8 cellular contexts compared by ENCODE assay signal in the genomic region with DNA sequence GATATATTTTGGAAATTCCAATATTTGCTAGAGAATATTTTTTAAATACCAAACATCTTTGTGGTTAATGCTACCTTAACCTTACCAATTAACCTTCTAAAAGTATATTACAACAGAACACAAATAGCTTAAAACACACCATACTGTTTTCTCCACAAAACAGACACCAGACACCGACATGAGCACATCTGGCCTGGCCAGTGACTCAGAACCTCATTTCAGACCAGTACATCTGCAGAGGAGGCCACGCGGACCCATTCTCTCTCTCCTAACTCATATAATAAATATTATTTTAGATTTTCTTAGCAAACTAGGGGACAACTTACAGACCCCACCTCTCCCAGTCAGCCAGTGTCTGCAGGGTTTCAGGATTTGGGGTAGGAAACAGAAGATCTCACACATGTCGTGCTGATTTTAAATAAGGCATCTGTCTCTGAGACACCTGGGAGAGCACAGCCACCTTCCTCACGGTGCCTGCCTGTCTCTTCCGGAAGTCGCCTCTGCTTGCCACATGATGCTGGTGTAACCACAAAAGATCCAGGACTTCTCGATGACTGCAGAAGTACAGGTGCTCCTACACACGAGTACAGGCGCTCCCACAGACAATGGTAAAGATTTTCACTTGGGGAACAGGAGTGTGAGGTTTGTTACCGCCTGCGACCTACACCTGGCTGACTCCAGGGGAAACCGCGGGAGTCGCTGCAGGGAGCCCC. TPM values are rescaled to one million over a fixed set of nuclear protein-coding genes. Genes with fewer than 3 reads are reported as not detected.
DNase-seq lines count a peak whose midpoint lies in the region; ATAC-seq and TF ChIP-seq lines count a peak whose summit lies in the region.

No MANE protein-coding gene starts in this region.

- intact Hi-C loops in posterior vena cava (cut with DNase I) = no loop called here
- intact Hi-C loops in stomach (cut with DNase I; ENCODE audit: low total_unique reads) = no loop called here

- no peak for TF ChIP-seq CTCF in stomach (IDR thresholded peaks at IDR 0.05)

- H3K36me3 ChIP-seq in stomach = peaks cover 39 to 74% (median 72%) of the 10 kb centered on the region in 4 donors

- ATAC-seq in GM19395 (IDR thresholded peaks at IDR 0.05; ENCODE audit: unreplicated experiment) (peak; percentile 53), HG03521 (IDR thresholded peaks at IDR 0.05; ENCODE audit: unreplicated experiment) (peak; percentile 37), SK-N-SH treated with all-trans-retinoic acid at 6 μM for 48 hours (no peak)

- H3K4me1 ChIP-seq in stomach = peaks cover 7 to 35% (median 12%) of the 10 kb centered on the region in 4 donors

- H3K27me3 ChIP-seq in stomach = no peaks in the 10 kb centered on the region

- H3K27ac ChIP-seq in stomach = peak overlapping the region in 2 of 5 donors; percentile 8 to 70

- no peak for TF ChIP-seq EP300 in stomach (IDR thresholded peaks at IDR 0.05)

- 75 to 90% (median 86%) methylated on average over 15 of the region's 15 CpGs for WGBS in stomach, 5 donors

- peak; percentile 32 for DNase-seq in activated naive CD4-positive, alpha-beta T cell treated with Interleukin-2 at 50 U/mL for 16 hours
- DNase-seq in stimulated activated CD8-positive, alpha-beta memory T cell treated with anti-CD3 and anti-CD28 coated beads, Interleukin-4, amount 100 ng/mL, for 24 hours (ENCODE audit: low read depth) = peak; percentile 5
- DNase-seq in posterior vena cava (ENCODE audit: low spot score) = no peak
- DNase-seq in stomach = no peak
- DNase-seq in hypothalamus (lab: John Stamatoyannopoulos, UW) = no peak

- no peaks in the 10 kb centered on the region for H3K9me3 ChIP-seq in stomach

- TF ChIP-seq POLR2A in stomach (IDR thresholded peaks at IDR 0.05) = no peak

- H3K4me3 ChIP-seq in stomach = no peak overlapping the region

TF ChIP-seq in SK-N-SH treated with all-trans-retinoic acid at 6 μM for 48 hours, 23 proteins besides CTCF, POLR2A, EP300 and RAD21:
- TF ChIP-seq ZC3H10 (CRISPR knock-in tag; IDR thresholded peaks at IDR 0.05) (no peak), ZNF70 (CRISPR knock-in tag; IDR thresholded peaks at IDR 0.05) (no peak), SNAI2 (CRISPR knock-in tag; IDR thresholded peaks at IDR 0.05) (no peak), ESRRG (CRISPR knock-in tag; IDR thresholded peaks at IDR 0.05) (no peak), ZFP30 (CRISPR knock-in tag; IDR thresholded peaks at IDR 0.05) (no peak), GLIS3 (CRISPR knock-in tag; IDR thresholded peaks at IDR 0.05) (no peak), ZNF8 (CRISPR knock-in tag; IDR thresholded peaks at IDR 0.05) (no peak), RARB (CRISPR knock-in tag; IDR thresholded peaks at IDR 0.05) (no peak), TCF4 (CRISPR knock-in tag; IDR thresholded peaks at IDR 0.05; ENCODE audit: borderline replicate concordance) (no peak), CSDC2 (CRISPR knock-in tag; IDR thresholded peaks at IDR 0.05) (no peak), ZFP3 (CRISPR knock-in tag; IDR thresholded peaks at IDR 0.05) (no peak), POU6F1 (CRISPR knock-in tag; IDR thresholded peaks at IDR 0.05; ENCODE audit: borderline replicate concordance, low read depth) (no peak), PPARA (CRISPR knock-in tag; IDR thresholded peaks at IDR 0.05; ENCODE audit: borderline replicate concordance) (no peak)
- TF ChIP-seq, protein P1, sequence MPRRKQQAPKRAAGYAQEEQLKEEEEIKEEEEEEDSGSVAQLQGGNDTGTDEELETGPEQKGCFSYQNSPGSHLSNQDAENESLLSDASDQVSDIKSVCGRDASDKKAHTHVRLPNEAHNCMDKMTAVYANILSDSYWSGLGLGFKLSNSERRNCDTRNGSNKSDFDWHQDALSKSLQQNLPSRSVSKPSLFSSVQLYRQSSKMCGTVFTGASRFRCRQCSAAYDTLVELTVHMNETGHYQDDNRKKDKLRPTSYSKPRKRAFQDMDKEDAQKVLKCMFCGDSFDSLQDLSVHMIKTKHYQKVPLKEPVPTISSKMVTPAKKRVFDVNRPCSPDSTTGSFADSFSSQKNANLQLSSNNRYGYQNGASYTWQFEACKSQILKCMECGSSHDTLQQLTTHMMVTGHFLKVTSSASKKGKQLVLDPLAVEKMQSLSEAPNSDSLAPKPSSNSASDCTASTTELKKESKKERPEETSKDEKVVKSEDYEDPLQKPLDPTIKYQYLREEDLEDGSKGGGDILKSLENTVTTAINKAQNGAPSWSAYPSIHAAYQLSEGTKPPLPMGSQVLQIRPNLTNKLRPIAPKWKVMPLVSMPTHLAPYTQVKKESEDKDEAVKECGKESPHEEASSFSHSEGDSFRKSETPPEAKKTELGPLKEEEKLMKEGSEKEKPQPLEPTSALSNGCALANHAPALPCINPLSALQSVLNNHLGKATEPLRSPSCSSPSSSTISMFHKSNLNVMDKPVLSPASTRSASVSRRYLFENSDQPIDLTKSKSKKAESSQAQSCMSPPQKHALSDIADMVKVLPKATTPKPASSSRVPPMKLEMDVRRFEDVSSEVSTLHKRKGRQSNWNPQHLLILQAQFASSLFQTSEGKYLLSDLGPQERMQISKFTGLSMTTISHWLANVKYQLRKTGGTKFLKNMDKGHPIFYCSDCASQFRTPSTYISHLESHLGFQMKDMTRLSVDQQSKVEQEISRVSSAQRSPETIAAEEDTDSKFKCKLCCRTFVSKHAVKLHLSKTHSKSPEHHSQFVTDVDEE (CRISPR knock-in tag; IDR thresholded peaks at IDR 0.05) = no peak

RNA-seq across cellular contexts. Expression of gene ANKLE2, which starts 9.7 kb away (rescaled TPM):
- total RNA-seq in posterior vena cava (10 to 100 TPM; 36.6 to 43.5 TPM), stomach (10 to 100 TPM; 26.3 to 75.9 (median 73.4) TPM)
- 10 to 100 TPM in 2 of 3 donors, 1 to 10 TPM in 1; 8.1 to 26.8 (median 10.7) TPM for polyA plus RNA-seq in stomach

RNA-seq across cellular contexts. Expression of gene GOLGA3, which starts 57.4 kb away (rescaled TPM):
- total RNA-seq in posterior vena cava = 100 to 1,000 TPM in 1 of 2 donors, 10 to 100 TPM in 1; 66.6 to 102 TPM
- 100 to 1,000 TPM in 2 of 5 donors, 10 to 100 TPM in 3; 53.7 to 204 (median 75.5) TPM for total RNA-seq in stomach
- polyA plus RNA-seq in stomach = 10 to 100 TPM in 2 of 3 donors, 1 to 10 TPM in 1; 8.8 to 29.2 (median 17.9) TPM

Comparison
In these comparisons a context has a peak if more than half of its experiments do, and no peak if none do; other contexts are left out.
1. DNase-seq: peak in activated naive CD4-positive, alpha-beta T cell treated with Interleukin-2 at 50 U/mL for 16 hours (single experiment) and stimulated activated CD8-positive, alpha-beta memory T cell treated with anti-CD3 and anti-CD28 coated beads, Interleukin-4, amount 100 ng/mL, for 24 hours (single experiment); none in posterior vena cava (single experiment), stomach (single experiment) and hypothalamus (0 of 51).